31 cellular contexts compared by ENCODE assay signal in genomic region chr15:78682013-78682651, GRCh38. TPM values are rescaled to one million over a fixed set of nuclear protein-coding genes. Genes with fewer than 3 reads are reported as not detected.
DNase-seq lines count a peak whose midpoint lies in the region; ATAC-seq, FAIRE-seq and TF ChIP-seq lines count a peak whose summit lies in the region.
"Had no signal": no experiment of that assay in that cellular context is flagged by ENCODE, and none has a peak within 500 bp of the region (broad histone marks: within the 10 kb centered on the region; RNA-seq: fewer than 3 reads in every experiment).

No MANE protein-coding gene starts in this region.

- intact Hi-C loops in pancreas (cut with DNase I) = no loop called here
- intact Hi-C loops in PC-3 (cut with micrococcal nuclease) = no loop called here

- peaks cover 10% of the 10 kb centered on the region for H3K27me3 Mint-ChIP-seq in brain
- H3K27me3 Mint-ChIP-seq in nephron (ENCODE audit: low read depth) = peaks cover 11% of the 10 kb centered on the region
- H3K27me3 Mint-ChIP-seq: activated CD4-positive, alpha-beta T cell treated with anti-CD3 and anti-CD28 coated beads for 36 hours; activated CD8-positive, alpha-beta T cell treated with anti-CD3 and anti-CD28 coated beads for 36 hours had no signal

- no peak overlapping the region for H3K27ac ChIP-seq in Peyer's patch
- H3K27ac ChIP-seq in pancreas = no peak overlapping the region
- H3K27ac ChIP-seq in PC-3 (ENCODE audit: low read length) = no peak overlapping the region
- H3K27ac ChIP-seq: breast epithelium, RWPE1, SK-N-MC, upper lobe of left lung had no signal

- no peaks in the 10 kb centered on the region for H3K79me2 ChIP-seq in PC-3 (ENCODE audit: low read length)

- H3F3A ChIP-seq in PC-3 (ENCODE audit: low read length, unreplicated experiment) = no peaks in the 10 kb centered on the region

- DNase-seq in GDM1 (lab: John Stamatoyannopoulos, UW) = peak; percentile 20
- peak; percentile 24 to 26 for DNase-seq in NOMO-1 (lab: John Stamatoyannopoulos, UW; ENCODE audit: unreplicated experiment in 2 of 2)
- no peak for DNase-seq in Peyer's patch
- DNase-seq in pancreas = no peak
- DNase-seq in PC-3 = no peak
- DNase-seq: activated CD4-positive, alpha-beta T cell treated with anti-CD3 and anti-CD28 coated beads for 36 hours; activated CD8-positive, alpha-beta T cell treated with anti-CD3 and anti-CD28 coated beads for 36 hours; effector CD4-positive, alpha-beta T cell; HCEC 1CT; immature natural killer cell; left colon; NCI-H1436 treated with DMSO at 0.1 percent for 48 hours; NCI-H774; upper lobe of left lung had no signal

- H3K4me3 ChIP-seq in Peyer's patch (no peak overlapping the region), pancreas (no peak overlapping the region), PC-3 (ENCODE audit: low read length) (no peak overlapping the region)
- H3K4me3 ChIP-seq: breast epithelium, SK-N-MC, upper lobe of left lung had no signal

- BruUV-seq in PC-3 (replicated peaks; lab: Mats Ljungman, UMichigan) = no TSS peak

- H3K27ac Mint-ChIP-seq in brain (peak overlapping the region in 4 of 5 experiments; percentile 72 to 91 (median 86)), nephron (peak overlapping the region; percentile 83 to 89 (median 89))
- H3K27ac Mint-ChIP-seq: activated CD4-positive, alpha-beta T cell treated with anti-CD3 and anti-CD28 coated beads for 36 hours; activated CD8-positive, alpha-beta T cell treated with anti-CD3 and anti-CD28 coated beads for 36 hours; activated naive CD4-positive, alpha-beta T cell treated with anti-CD3 and anti-CD28 coated beads, Interleukin-2, amount 50 U/mL, for 72 hours; activated T-helper 2 cell treated with anti-CD3 and anti-CD28 coated beads, Interferon-gamma antibody, Interleukin-2, Interleukin-4, amounts not matched to agents 10 μg/mL and 5 μg/mL and 100 μg/mL, durations not matched to agents 14 hours and 24 hours and 36 hours; immature natural killer cell; memory B cell; stimulated activated memory B cell treated with anti-CD40 and anti-IgM and Interleukin-4, amounts not matched to agents 10 μg/mL and 1 μg/mL and 100 μg/mL, for 72 hours had no signal

- H3K4me1 Mint-ChIP-seq in brain (peaks cover 56% of the 10 kb centered on the region), nephron (peaks cover 61% of the 10 kb centered on the region)
- H3K4me1 Mint-ChIP-seq: immature natural killer cell; stimulated activated memory B cell treated with anti-CD40 and anti-IgM and Interleukin-4, amounts not matched to agents 10 μg/mL and 1 μg/mL and 100 μg/mL, for 72 hours had no signal

- FAIRE-seq in pancreas (lab: Jason Lieb, UNC) = no peak
- FAIRE-seq: GM12891 had no signal

- H3K9me3 Mint-ChIP-seq in brain = peaks cover 0 to 2% (median 0%) of the 10 kb centered on the region in 5 experiments
- no peaks in the 10 kb centered on the region for H3K9me3 Mint-ChIP-seq in nephron
- H3K9me3 Mint-ChIP-seq: activated CD8-positive, alpha-beta T cell treated with anti-CD3 and anti-CD28 coated beads for 36 hours; activated naive CD4-positive, alpha-beta T cell treated with anti-CD3 and anti-CD28 coated beads, Interleukin-2, amount 50 U/mL, for 72 hours; activated T-helper 2 cell treated with anti-CD3 and anti-CD28 coated beads, Interferon-gamma antibody, Interleukin-2, Interleukin-4, amounts not matched to agents 10 μg/mL and 5 μg/mL and 100 μg/mL, durations not matched to agents 14 hours and 24 hours and 36 hours; immature natural killer cell; memory B cell; stimulated activated memory B cell treated with anti-CD40 and anti-IgM and Interleukin-4, amounts not matched to agents 10 μg/mL and 1 μg/mL and 100 μg/mL, for 72 hours had no signal

- H3K27me3 ChIP-seq in Peyer's patch = no peaks in the 10 kb centered on the region
- no peaks in the 10 kb centered on the region for H3K27me3 ChIP-seq in pancreas
- no peaks in the 10 kb centered on the region for H3K27me3 ChIP-seq in PC-3 (ENCODE audit: low read length)
- H3K27me3 ChIP-seq: breast epithelium, upper lobe of left lung had no signal

- CTCF ChIA-PET in PC-3 (lab: Charles Lee) = no interaction called here

- H3K36me3 ChIP-seq in Peyer's patch (no peaks in the 10 kb centered on the region), pancreas (no peaks in the 10 kb centered on the region), PC-3 (ENCODE audit: low read depth, low read length) (no peaks in the 10 kb centered on the region)
- H3K36me3 ChIP-seq: breast epithelium, upper lobe of left lung had no signal

- no peak overlapping the region for H2AFZ ChIP-seq in PC-3 (ENCODE audit: low read length)

- ATAC-seq in pancreas (no peak), PC-3 (no peak), HG02610 (IDR thresholded peaks at IDR 0.05; ENCODE audit: unreplicated experiment) (no peak)
- ATAC-seq: activated CD4-positive, alpha-beta T cell treated with anti-CD3 and anti-CD28 coated beads for 36 hours; activated CD8-positive, alpha-beta T cell treated with anti-CD3 and anti-CD28 coated beads for 36 hours; activated naive CD4-positive, alpha-beta T cell treated with anti-CD3 and anti-CD28 coated beads, Interleukin-2, amount 50 U/mL, for 72 hours; left colon; stimulated activated memory B cell treated with anti-CD40 and anti-IgM and Interleukin-4, amounts not matched to agents 10 μg/mL and 1 μg/mL and 100 μg/mL, for 72 hours had no signal

- 71 to 78% methylated on average over 5 of the region's 5 CpGs for WGBS in pancreas, 2 donors

- no peaks in the 10 kb centered on the region for H3K36me3 Mint-ChIP-seq in brain
- no peaks in the 10 kb centered on the region for H3K36me3 Mint-ChIP-seq in nephron (ENCODE audit: low read depth)
- H3K36me3 Mint-ChIP-seq: activated naive CD4-positive, alpha-beta T cell treated with anti-CD3 and anti-CD28 coated beads, Interleukin-2, amount 50 U/mL, for 72 hours; immature natural killer cell; memory B cell; stimulated activated memory B cell treated with anti-CD40 and anti-IgM and Interleukin-4, amounts not matched to agents 10 μg/mL and 1 μg/mL and 100 μg/mL, for 72 hours had no signal

- no peak overlapping the region for H3K4me2 ChIP-seq in PC-3 (ENCODE audit: low read length)

- no peak for TF ChIP-seq POLR2A in Peyer's patch (IDR thresholded peaks at IDR 0.05)

- H3K9me3 ChIP-seq in Peyer's patch (no peaks in the 10 kb centered on the region), pancreas (no peaks in the 10 kb centered on the region), PC-3 (ENCODE audit: low read length) (no peaks in the 10 kb centered on the region)
- H3K9me3 ChIP-seq: breast epithelium, upper lobe of left lung had no signal

- no peaks in the 10 kb centered on the region for H3K4me1 ChIP-seq in Peyer's patch
- H3K4me1 ChIP-seq in pancreas = no peaks in the 10 kb centered on the region
- no peaks in the 10 kb centered on the region for H3K4me1 ChIP-seq in PC-3 (ENCODE audit: insufficient read depth, low read length)
- H3K4me1 ChIP-seq: breast epithelium, upper lobe of left lung had no signal

- no peak overlapping the region for H3K9ac ChIP-seq in PC-3 (ENCODE audit: low read length)

- no peak for TF ChIP-seq CTCF in brain (conservative IDR thresholded peaks at IDR 0.05)
- TF ChIP-seq CTCF in nephron (IDR thresholded peaks at IDR 0.05; ENCODE audit: unreplicated experiment in 3 of 3) = no peak
- TF ChIP-seq CTCF in Peyer's patch (IDR thresholded peaks at IDR 0.05) = no peak
- no peak for TF ChIP-seq CTCF in pancreas (IDR thresholded peaks at IDR 0.05)
- no peak for TF ChIP-seq CTCF in PC-3 (conservative IDR thresholded peaks at IDR 0.05; ENCODE audit: low read depth, low read length)

- H3K9me2 ChIP-seq in PC-3 (replicated peaks; ENCODE audit: low read length) = no peaks in the 10 kb centered on the region

- H3K4me3 Mint-ChIP-seq in brain (no peak overlapping the region), nephron (peak overlapping the region in 1 of 3 experiments; percentile 7)
- H3K4me3 Mint-ChIP-seq: activated CD4-positive, alpha-beta T cell treated with anti-CD3 and anti-CD28 coated beads for 36 hours; activated CD8-positive, alpha-beta T cell treated with anti-CD3 and anti-CD28 coated beads for 36 hours; immature natural killer cell; memory B cell; stimulated activated memory B cell treated with anti-CD40 and anti-IgM and Interleukin-4, amounts not matched to agents 10 μg/mL and 1 μg/mL and 100 μg/mL, for 72 hours had no signal

- no peaks in the 10 kb centered on the region for H4K20me1 ChIP-seq in PC-3 (ENCODE audit: low read length)

- POLR2A ChIA-PET in PC-3 (lab: Charles Lee; ENCODE audit: unreplicated experiment) = no interaction called here

RNA-seq across cellular contexts. Expression of gene CHRNB4, which starts 41.1 kb away (rescaled TPM):
- polyA plus RNA-seq in brain (ENCODE audit: insufficient read depth, low read depth, low replicate concordance) (1.5 TPM), pancreas (under 1 TPM in 1 of 2 donors, not detected in 1; 0.02 TPM)
- total RNA-seq in Peyer's patch (not detected), pancreas (under 1 TPM in 1 of 6 donors, not detected in 5; 0.18 TPM), PC-3 (2014; rRNA removed) (not detected in 2 replicates)
- total RNA-seq: activated CD4-positive, alpha-beta T cell treated with anti-CD3 and anti-CD28 coated beads for 36 hours; activated CD8-positive, alpha-beta T cell treated with anti-CD3 and anti-CD28 coated beads for 36 hours; activated naive CD4-positive, alpha-beta T cell treated with anti-CD3 and anti-CD28 coated beads, Interleukin-2, amount 50 U/mL, for 72 hours; activated T-helper 2 cell treated with anti-CD3 and anti-CD28 coated beads, Interferon-gamma antibody, Interleukin-2, Interleukin-4, amounts not matched to agents 10 μg/mL and 5 μg/mL and 100 μg/mL, durations not matched to agents 14 hours and 24 hours and 36 hours; breast epithelium; glomerular endothelial cell; LHCN-M2; myocyte; pulmonary artery endothelial cell; T-helper 2 cell treated with Interferon-gamma antibody and Interleukin-4, amounts not matched to agents 100 ng/mL and 5 ng/mL, for 36 hours; upper lobe of left lung had no signal
- polyA plus RNA-seq: BJ, immature natural killer cell had no signal

Comparison
In these comparisons a context has a peak if more than half of its experiments do, and no peak if none do; other contexts are left out.
1. DNase-seq: peak in GDM1 (single experiment) and NOMO-1 (2 of 2); none in Peyer's patch (0 of 3), pancreas (0 of 6) and PC-3 (single experiment).